ENCODE assay signal across 9 cellular contexts in genomic region chr10:91590142-91590903, GRCh38. TPM values are rescaled to one million over a fixed set of nuclear protein-coding genes. Genes with fewer than 3 reads are reported as not detected.
DNase-seq lines count a peak whose midpoint lies in the region; ATAC-seq lines count a peak whose summit lies in the region.
"Had no signal": no experiment of that assay in that cellular context is flagged by ENCODE, and none has a peak within 500 bp of the region (broad histone marks: within the 10 kb centered on the region; RNA-seq: fewer than 3 reads in every experiment).

No MANE protein-coding gene starts in this region.

- peaks cover 62% of the 10 kb centered on the region for H3K4me1 ChIP-seq in rectal smooth muscle tissue (ENCODE audit: control insufficient read depth, insufficient read depth, low read length)

- DNase-seq in Daoy (ENCODE audit: low read depth) (peak; percentile 46), left cardiac atrium (peak; percentile 77)
- DNase-seq in central memory CD4-positive, alpha-beta T cell: no peak
- DNase-seq: activated naive CD8-positive, alpha-beta T cell treated with anti-CD3 and anti-CD28 coated beads for 36 hours had no signal

- intact Hi-C loops in left cardiac atrium (cut with DNase I): loop anchor here in 1 of 2 donors (5.0 kb wide), 1 partner anchor 42 kb away; the partner anchor contains the start of gene PPP1R3C

- no peaks in the 10 kb centered on the region for H3K36me3 ChIP-seq in rectal smooth muscle tissue (ENCODE audit: control insufficient read depth, insufficient read depth, low read length)

- no peak overlapping the region for H3K9ac ChIP-seq in rectal smooth muscle tissue (ENCODE audit: low read length)

- peak overlapping the region; percentile 42 for H3K27ac ChIP-seq in angular gyrus (ENCODE audit: low read depth, low read length)
- H3K27ac ChIP-seq in rectal smooth muscle tissue (ENCODE audit: low read depth, low read length): peak overlapping the region; percentile 92

- ATAC-seq in left cardiac atrium (peak; percentile 41 to 58), HG02973 (IDR thresholded peaks at IDR 0.05; ENCODE audit: unreplicated experiment) (no peak), GM18861 (IDR thresholded peaks at IDR 0.05; ENCODE audit: unreplicated experiment) (no peak), HG02981 (IDR thresholded peaks at IDR 0.05; ENCODE audit: unreplicated experiment) (no peak)

- no peak overlapping the region for H3K4me3 ChIP-seq in rectal smooth muscle tissue (ENCODE audit: low read length)

- no peaks in the 10 kb centered on the region for H3K27me3 ChIP-seq in rectal smooth muscle tissue (ENCODE audit: control insufficient read depth, insufficient read depth, low read length)

RNA-seq across cellular contexts. Expression of gene PPP1R3C, which starts 42.5 kb away (rescaled TPM):
- total RNA-seq in Daoy (2014; rRNA removed; shearing (Covaris generic)): 0.54 and 0.74 TPM in 2 replicates
- total RNA-seq in left cardiac atrium: 100 to 1,000 TPM; 173 to 184 TPM

Comparison
In these comparisons a context has a peak if more than half of its experiments do, and no peak if none do; other contexts are left out.
1. ATAC-seq: peak in left cardiac atrium (2 of 2); none in HG02973 (single experiment), GM18861 (single experiment) and HG02981 (single experiment).
2. RNA of gene PPP1R3C, which starts 42.5 kb away (total RNA-seq): 173 to 184 TPM in left cardiac atrium; 0.54 to 0.74 TPM in Daoy; every median in the first group is over 100 times any median in the second.